Comparison of ENCODE assay signal across 8 cellular contexts in the genomic region with DNA sequence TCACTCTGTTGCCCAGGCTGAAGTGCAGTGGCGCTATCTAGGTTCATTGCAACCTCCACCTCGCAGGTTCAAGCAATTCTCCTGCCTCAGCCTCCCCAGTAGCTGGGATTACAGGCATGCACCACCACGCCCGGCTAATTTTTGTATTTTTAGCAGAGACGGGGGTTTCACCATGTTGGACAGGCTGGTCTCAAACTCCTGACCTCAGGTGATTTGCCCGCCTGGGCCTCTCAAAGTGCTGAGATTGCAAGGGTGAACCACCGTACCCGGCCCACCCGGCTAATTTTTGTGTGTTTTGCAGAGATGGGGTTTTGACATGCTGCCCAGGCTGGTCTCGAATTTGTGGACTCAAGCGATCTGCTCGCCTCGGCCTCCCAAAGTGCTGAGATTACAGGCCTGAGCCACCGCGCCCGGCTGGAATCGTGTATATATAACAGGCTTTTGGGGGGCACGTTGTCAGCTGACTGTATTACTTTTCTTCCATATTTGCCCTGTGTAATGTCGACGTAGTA. TPM values are rescaled to one million over a fixed set of nuclear protein-coding genes. Genes with fewer than 3 reads are reported as not detected.
A peak's percentile ranks its signal among the peaks of the same experiment; 100 is the strongest.
DNase-seq lines count a peak whose midpoint lies in the region; ATAC-seq and TF ChIP-seq lines count a peak whose summit lies in the region.
"Not testable (repeated sequence)": the region's sequence is repeated elsewhere in the genome, so short reads cannot be mapped to it uniquely, and the experiment has no call there.

No MANE protein-coding gene starts in this region.

- peak overlapping the region in 1 of 2 donors; percentile 98 for H3K4me3 Mint-ChIP-seq in CD14-positive monocyte
- H3K4me3 Mint-ChIP-seq in T-helper 17 cell: peak overlapping the region; percentile 99
- H3K4me3 Mint-ChIP-seq in activated naive CD8-positive, alpha-beta T cell treated with anti-CD3 and anti-CD28 coated beads, Interleukin-2, amount 50 U/mL, for 24 hours: peak overlapping the region; percentile 95
- peak overlapping the region; percentile 93 for H3K4me3 Mint-ChIP-seq in endothelial cell (ENCODE audit: unreplicated experiment)

- not testable (repeated sequence) for DNase-seq in CD14-positive monocyte (ENCODE audit: low spot score); T-helper 17 cell; activated naive CD8-positive, alpha-beta T cell treated with anti-CD3 and anti-CD28 coated beads, Interleukin-2, amount 50 U/mL, for 24 hours; endothelial cell (ENCODE audit: low spot score)

- not testable (repeated sequence) for H3K27me3 ChIP-seq in HUES64 (ENCODE audit: insufficient read depth, low read length); liver (ENCODE audit: control insufficient read depth in 4 of 4, insufficient read depth in 4 of 4, low read length in 3 of 4); neutrophil; stomach smooth muscle (ENCODE audit: control insufficient read depth in 1 of 2, insufficient read depth in 2 of 2, low read length in 2 of 2)

- not testable (repeated sequence) for ATAC-seq in T-helper 17 cell; activated naive CD8-positive, alpha-beta T cell treated with anti-CD3 and anti-CD28 coated beads, Interleukin-2, amount 50 U/mL, for 24 hours

- TF ChIP-seq CTCF in CD14-positive monocyte (IDR thresholded peaks at IDR 0.05); endothelial cell (IDR thresholded peaks at IDR 0.05; ENCODE audit: unreplicated experiment); liver (IDR thresholded peaks at IDR 0.05; ENCODE audit: low read depth, low read length, missing input control); neutrophil (IDR thresholded peaks at IDR 0.05): not testable (repeated sequence)

- not testable (repeated sequence) for TF ChIP-seq RAD21 in liver (IDR thresholded peaks at IDR 0.05)

- peak overlapping the region in 6 of 7 donors; percentile 100 for H3K27ac Mint-ChIP-seq in CD14-positive monocyte
- H3K27ac Mint-ChIP-seq in T-helper 17 cell: peak overlapping the region; percentile 99
- H3K27ac Mint-ChIP-seq in activated naive CD8-positive, alpha-beta T cell treated with anti-CD3 and anti-CD28 coated beads, Interleukin-2, amount 50 U/mL, for 24 hours: peak overlapping the region; percentile 99
- peak overlapping the region; percentile 100 for H3K27ac Mint-ChIP-seq in endothelial cell (ENCODE audit: unreplicated experiment)

- H3K9me3 ChIP-seq in HUES64 (ENCODE audit: insufficient read depth, low read depth, low read length); T-helper 17 cell (ENCODE audit: control insufficient read depth, low read length, poor library complexity, severe bottlenecking); liver (ENCODE audit: control insufficient read depth in 4 of 4, low read length in 3 of 4); neutrophil; stomach smooth muscle (ENCODE audit: control insufficient read depth in 2 of 2, low read length in 2 of 2): not testable (repeated sequence)

- H3K4me3 ChIP-seq in HUES64 (ENCODE audit: low read length) (peak overlapping the region; percentile 98; the same call in 1 of the 2 replicates), liver (ENCODE audit: low read depth in 1 of 3, low read length in 3 of 3) (peak overlapping the region in 1 of 3 donors; percentile 90), stomach smooth muscle (ENCODE audit: low read length in 2 of 2) (peak overlapping the region; percentile 97 to 99)
- H3K4me3 ChIP-seq in neutrophil (ENCODE audit: low read depth in 1 of 2, low read length in 1 of 2): not testable (repeated sequence)

- H3K9ac ChIP-seq in HUES64 (ENCODE audit: low read depth, low read length) (peak overlapping the region; percentile 100; the same call in 1 of the 2 replicates), liver (ENCODE audit: low read depth in 1 of 2, low read length in 2 of 2) (peak overlapping the region in 1 of 2 donors; percentile 79), stomach smooth muscle (ENCODE audit: low read length in 2 of 2) (peak overlapping the region in 1 of 2 donors; percentile 100)

- intact Hi-C loops in CD14-positive monocyte (cut with micrococcal nuclease): loop anchor here (5.0 to 10.0 kb wide), 5 partner anchors 58 to 710 kb away; a partner anchor contains a TSS

- 91% methylated on average over 20 of the region's 20 CpGs for WGBS in HUES64
- WGBS in liver: 93% methylated on average over 20 of the region's 20 CpGs

- H3K4me1 ChIP-seq in HUES64 (ENCODE audit: insufficient read depth, low read length) (peaks cover 28% of the 10 kb centered on the region), liver (ENCODE audit: control insufficient read depth in 4 of 4, insufficient read depth in 4 of 4, low read length in 3 of 4) (peaks cover 4 to 19% (median 10%) of the 10 kb centered on the region in 4 donors), neutrophil (ENCODE audit: control insufficient read depth in 1 of 2, insufficient read depth in 1 of 2, low read depth in 1 of 2, low read length in 1 of 2) (peaks cover 27 to 30% of the 10 kb centered on the region in 2 experiments)
- not testable (repeated sequence) for H3K4me1 ChIP-seq in stomach smooth muscle (ENCODE audit: control insufficient read depth, insufficient read depth, low read length)

- H3K9me3 Mint-ChIP-seq in CD14-positive monocyte; activated naive CD8-positive, alpha-beta T cell treated with anti-CD3 and anti-CD28 coated beads, Interleukin-2, amount 50 U/mL, for 24 hours; endothelial cell (ENCODE audit: unreplicated experiment): not testable (repeated sequence)

- H3K4me1 Mint-ChIP-seq in CD14-positive monocyte: peaks cover 33% of the 10 kb centered on the region
- peaks cover 31% of the 10 kb centered on the region for H3K4me1 Mint-ChIP-seq in T-helper 17 cell
- peaks cover 36% of the 10 kb centered on the region for H3K4me1 Mint-ChIP-seq in activated naive CD8-positive, alpha-beta T cell treated with anti-CD3 and anti-CD28 coated beads, Interleukin-2, amount 50 U/mL, for 24 hours
- peaks cover 15% of the 10 kb centered on the region for H3K4me1 Mint-ChIP-seq in endothelial cell (ENCODE audit: unreplicated experiment)

- H3K27ac ChIP-seq in HUES64 (ENCODE audit: low read depth, low read length) (peak overlapping the region; percentile 89; the same call in 1 of the 2 replicates), liver (ENCODE audit: low read depth in 1 of 2, low read length in 2 of 2) (peak overlapping the region; percentile 95 to 99), neutrophil (peak overlapping the region; percentile 97), stomach smooth muscle (ENCODE audit: low read length) (peak overlapping the region; percentile 98)

- not testable (repeated sequence) for H3K36me3 ChIP-seq in HUES64 (ENCODE audit: insufficient read depth, low read length); liver (ENCODE audit: control insufficient read depth in 4 of 4, insufficient read depth in 3 of 4, low read depth in 1 of 4, low read length in 3 of 4); neutrophil; stomach smooth muscle (ENCODE audit: control insufficient read depth in 2 of 2, insufficient read depth in 2 of 2, low read length in 2 of 2)

- not testable (repeated sequence) for H3K36me3 Mint-ChIP-seq in CD14-positive monocyte; T-helper 17 cell (ENCODE audit: low read depth); endothelial cell (ENCODE audit: low read depth, unreplicated experiment)
- H3K36me3 Mint-ChIP-seq in activated naive CD8-positive, alpha-beta T cell treated with anti-CD3 and anti-CD28 coated beads, Interleukin-2, amount 50 U/mL, for 24 hours (ENCODE audit: low read depth): peaks cover 22% of the 10 kb centered on the region

- H3K27me3 Mint-ChIP-seq in CD14-positive monocyte (ENCODE audit: low read depth in 3 of 3); T-helper 17 cell; activated naive CD8-positive, alpha-beta T cell treated with anti-CD3 and anti-CD28 coated beads, Interleukin-2, amount 50 U/mL, for 24 hours: not testable (repeated sequence)
- peaks cover 12% of the 10 kb centered on the region for H3K27me3 Mint-ChIP-seq in endothelial cell (ENCODE audit: unreplicated experiment)

RNA-seq across cellular contexts. Expression of a gene that starts 0.8 kb away (rescaled TPM):
- 10 to 100 TPM; 31.2 to 46.6 TPM for polyA plus RNA-seq in CD14-positive monocyte
- polyA plus RNA-seq in HUES64 (2013, experiment 1 of 2): 87.6 TPM
- polyA plus RNA-seq in HUES64 (2013, experiment 2 of 2): 88.6 TPM
- 100 to 1,000 TPM; 249 to 285 TPM for total RNA-seq in T-helper 17 cell
- total RNA-seq in endothelial cell (ENCODE audit: unreplicated experiment): 107 TPM
- 10 to 100 TPM; 19.2 to 25.9 TPM for total RNA-seq in liver
- polyA plus RNA-seq in liver: 10 to 100 TPM; 13.7 to 24.3 TPM
